ENCODE assay signal across 27 cellular contexts in the genomic region with DNA sequence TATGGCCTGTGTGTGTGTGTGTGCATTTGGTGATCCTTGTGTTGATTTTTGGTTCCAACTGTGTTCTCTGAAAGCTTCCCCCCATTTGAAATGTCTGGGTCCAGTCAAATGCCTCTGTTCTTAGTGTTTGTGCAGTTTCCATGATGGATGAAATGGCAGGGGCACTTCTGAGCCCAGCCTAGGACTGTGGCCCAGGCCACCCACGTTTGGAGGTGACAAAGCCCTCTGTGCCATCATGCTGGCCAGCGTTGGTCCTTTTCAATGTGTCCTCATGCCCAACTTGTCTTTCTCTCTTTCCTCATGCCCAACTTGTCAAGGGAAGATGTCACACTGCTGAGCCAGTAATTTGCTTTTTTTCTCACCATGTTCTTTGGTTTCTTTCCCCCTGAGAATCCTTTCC.
"Had no signal": no experiment of that assay in that cellular context is flagged by ENCODE, and none has a peak within 500 bp of the region (broad histone marks: within the 10 kb centered on the region; RNA-seq: fewer than 3 reads in every experiment).

No MANE protein-coding gene starts in this region.

- ATAC-seq: activated CD4-positive, alpha-beta T cell treated with anti-CD3 and anti-CD28 coated beads for 36 hours; activated T-cell treated with anti-CD3 and anti-CD28 coated beads, Interleukin-2, amount 50 U/mL, for 4 hours; heart right ventricle; left colon; naive thymus-derived CD8-positive, alpha-beta T cell had no signal

- H3K36me3 Mint-ChIP-seq: activated naive CD8-positive, alpha-beta T cell treated with anti-CD3 and anti-CD28 coated beads for 36 hours; naive thymus-derived CD8-positive, alpha-beta T cell had no signal

- H3K27me3 ChIP-seq: heart right ventricle, tibial nerve had no signal

- DNase-seq: activated B cell treated with CpG ODN at 0.5 μM for 24 hours; activated CD4-positive, alpha-beta T cell treated with anti-CD3 and anti-CD28 coated beads for 36 hours; activated CD4-positive, alpha-beta T cell treated with anti-CD3 and anti-CD28 coated beads, Interleukin-2, amount 50 U/mL, for 4 hours; activated CD8-positive, alpha-beta memory T cell treated with anti-CD3 and anti-CD28 coated beads for 24 hours; activated CD8-positive, alpha-beta memory T cell treated with anti-CD3 and anti-CD28 coated beads, Interleukin-2, amount 50 U/mL, for 4 hours; activated naive CD4-positive, alpha-beta T cell; activated naive CD8-positive, alpha-beta T cell treated with anti-CD3 and anti-CD28 coated beads for 36 hours; activated T-cell treated with anti-CD3 and anti-CD28 coated beads, Interleukin-2, amount 50 U/mL, for 4 hours; effector CD8-positive, alpha-beta T cell; erythroblast; heart right ventricle; left colon; mesendoderm; naive thymus-derived CD8-positive, alpha-beta T cell; retina; stimulated activated CD4-positive, alpha-beta T cell treated with anti-CD3 and anti-CD28 coated beads, Interleukin-12 subunit alpha, Interleukin-12 subunit beta, amount 100 ng/mL, for 4 hours; stimulated activated CD4-positive, alpha-beta T cell treated with anti-CD3 and anti-CD28 coated beads, Interleukin-4, amount 100 ng/mL, for 4 hours; substantia nigra; T-helper 1 cell; T-helper 9 cell had no signal

- H3K4me1 Mint-ChIP-seq: activated B cell treated with CpG ODN at 0.5 μM for 24 hours; activated CD4-positive, alpha-beta T cell treated with anti-CD3 and anti-CD28 coated beads for 36 hours; activated naive CD8-positive, alpha-beta T cell treated with anti-CD3 and anti-CD28 coated beads for 36 hours; naive thymus-derived CD8-positive, alpha-beta T cell had no signal

- H3K36me3 ChIP-seq: cardiac muscle cell, heart right ventricle, tibial nerve had no signal

- H3K4me3 ChIP-seq: cardiac muscle cell, heart right ventricle, tibial nerve had no signal

- H3K9me3 Mint-ChIP-seq: activated T-cell treated with anti-CD3 and anti-CD28 coated beads, Interleukin-2, amount 50 U/mL, for 4 hours; dendritic cell treated with granulocyte-macrophage colony-stimulating factor and Interleukin-4, amounts not matched to agents 40 ng/mL and 50 ng/mL, for 4 days; stimulated activated naive CD8-positive, alpha-beta T cell treated with anti-CD3 and anti-CD28 coated beads, Interleukin-15, Interleukin-2, amounts not matched to agents 100 ng/mL and 50 ng/mL, for 24 hours had no signal

- FAIRE-seq: keratinocyte had no signal

- H3K4me3 Mint-ChIP-seq: activated B cell treated with CpG ODN at 0.5 μM for 24 hours; activated CD4-positive, alpha-beta T cell treated with anti-CD3 and anti-CD28 coated beads for 36 hours; activated naive CD8-positive, alpha-beta T cell treated with anti-CD3 and anti-CD28 coated beads for 36 hours; activated T-cell treated with anti-CD3 and anti-CD28 coated beads, Interleukin-2, amount 50 U/mL, for 4 hours; dendritic cell treated with granulocyte-macrophage colony-stimulating factor and Interleukin-4, amounts not matched to agents 40 ng/mL and 50 ng/mL, for 4 days; naive thymus-derived CD8-positive, alpha-beta T cell; stimulated activated naive CD8-positive, alpha-beta T cell treated with anti-CD3 and anti-CD28 coated beads, Interleukin-15, Interleukin-2, amounts not matched to agents 100 ng/mL and 50 ng/mL, for 24 hours had no signal

- H3K27ac Mint-ChIP-seq: activated B cell treated with CpG ODN at 0.5 μM for 24 hours; activated CD4-positive, alpha-beta T cell treated with anti-CD3 and anti-CD28 coated beads for 36 hours; activated naive CD8-positive, alpha-beta T cell treated with anti-CD3 and anti-CD28 coated beads for 36 hours; activated T-helper 2 cell treated with anti-CD3 and anti-CD28 coated beads, Interferon-gamma antibody, Interleukin-2, Interleukin-4, amounts not matched to agents 10 μg/mL and 5 μg/mL and 100 μg/mL, durations not matched to agents 14 hours and 24 hours and 36 hours; dendritic cell treated with granulocyte-macrophage colony-stimulating factor and Interleukin-4, amounts not matched to agents 40 ng/mL and 50 ng/mL, for 4 days; naive thymus-derived CD8-positive, alpha-beta T cell; progenitor cell of endocrine pancreas; stimulated activated naive CD8-positive, alpha-beta T cell treated with anti-CD3 and anti-CD28 coated beads, Interleukin-15, Interleukin-2, amounts not matched to agents 100 ng/mL and 50 ng/mL, for 24 hours had no signal

- H3K27ac ChIP-seq: cardiac muscle cell, heart right ventricle, tibial nerve had no signal

- H3K9me3 ChIP-seq: heart right ventricle, tibial nerve had no signal
